In genomic region chr20:4459081-4459480, GRCh38 we compare ENCODE assay signal across 1 cellular context.
TF ChIP-seq lines count a peak whose summit lies in the region.

No MANE protein-coding gene starts in this region.

TF ChIP-seq in GM23338, 12 proteins besides CTCF, POLR2A, EP300 and RAD21 (continued from another document):
- TF ChIP-seq CREB1 (CRISPR knock-in tag; IDR thresholded peaks at IDR 0.05; ENCODE audit: low read depth) (no peak), JUNB (IDR thresholded peaks at IDR 0.05; ENCODE audit: unreplicated experiment) (no peak), EZH2 (IDR thresholded peaks at IDR 0.05; ENCODE audit: low read depth, unreplicated experiment) (no peak), EZH2phosphoT487 (IDR thresholded peaks at IDR 0.05; ENCODE audit: unreplicated experiment) (no peak), REST (IDR thresholded peaks at IDR 0.05; ENCODE audit: unreplicated experiment) (no peak), ETS1 (IDR thresholded peaks at IDR 0.05) (no peak)
